ENCODE assay signal across 16 cellular contexts in the genomic region with DNA sequence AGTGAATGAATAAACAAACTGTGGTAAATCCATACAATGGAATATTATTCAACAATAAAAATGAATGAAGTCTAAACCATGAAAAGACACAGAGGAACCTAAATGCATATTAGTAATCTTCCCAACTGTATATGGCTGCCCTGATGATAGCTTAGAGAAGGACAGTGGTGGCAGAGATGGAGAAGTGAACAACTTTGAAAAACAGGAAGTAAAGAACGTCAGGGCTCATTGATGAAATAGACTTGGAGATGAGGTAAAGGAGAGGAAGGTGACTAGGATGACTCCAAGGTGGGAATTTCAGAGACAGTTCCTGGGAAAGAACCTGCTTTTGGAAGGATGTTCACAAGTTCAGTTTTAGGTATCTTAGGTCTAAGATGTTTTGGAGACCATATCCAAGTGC.
"Had no signal": no experiment of that assay in that cellular context is flagged by ENCODE, and none has a peak within 500 bp of the region (broad histone marks: within the 10 kb centered on the region; RNA-seq: fewer than 3 reads in every experiment).

No MANE protein-coding gene starts in this region.

- H3K27ac Mint-ChIP-seq: activated B cell treated with CpG ODN at 0.5 μM for 24 hours; activated CD8-positive, alpha-beta T cell treated with anti-CD3 and anti-CD28 coated beads for 36 hours; activated naive CD8-positive, alpha-beta T cell; activated T-helper 2 cell treated with anti-CD3 and anti-CD28 coated beads, Interferon-gamma antibody, Interleukin-2, Interleukin-4, amounts not matched to agents 10 μg/mL and 5 μg/mL and 100 μg/mL, durations not matched to agents 14 hours and 24 hours and 36 hours; progenitor cell of endocrine pancreas; type B pancreatic cell had no signal

- H3K27ac ChIP-seq: body of pancreas, esophagus squamous epithelium, lower lobe of right lung, ovary, right lobe of liver, skin epidermis, thoracic aorta, uterus had no signal

- DNase-seq: activated B cell treated with CpG ODN at 0.5 μM for 24 hours, aorta, esophagus squamous epithelium, lower lobe of right lung had no signal

- H3K36me3 ChIP-seq: esophagus squamous epithelium, lower lobe of right lung, ovary, right lobe of liver, thoracic aorta, uterus had no signal

- H3K4me3 ChIP-seq: body of pancreas, esophagus squamous epithelium, lower lobe of right lung, ovary, right lobe of liver, skin epidermis, uterus had no signal

- H3K27me3 ChIP-seq: body of pancreas, ovary, right lobe of liver, uterus had no signal

- H3K9me3 ChIP-seq: body of pancreas, esophagus squamous epithelium, lower lobe of right lung, ovary, right lobe of liver, thoracic aorta, uterus had no signal

- H3K4me3 Mint-ChIP-seq: activated B cell treated with CpG ODN at 0.5 μM for 24 hours; activated CD8-positive, alpha-beta T cell treated with anti-CD3 and anti-CD28 coated beads for 36 hours; activated naive CD8-positive, alpha-beta T cell; nephron; type B pancreatic cell had no signal

- H3K36me3 Mint-ChIP-seq: activated naive CD8-positive, alpha-beta T cell; type B pancreatic cell had no signal

- H3K4me1 ChIP-seq: body of pancreas, esophagus squamous epithelium, lower lobe of right lung, right lobe of liver, uterus had no signal

- H3K9me3 Mint-ChIP-seq: activated B cell treated with CpG ODN at 0.5 μM for 24 hours; activated CD8-positive, alpha-beta T cell treated with anti-CD3 and anti-CD28 coated beads for 36 hours; activated T-helper 2 cell treated with anti-CD3 and anti-CD28 coated beads, Interferon-gamma antibody, Interleukin-2, Interleukin-4, amounts not matched to agents 10 μg/mL and 5 μg/mL and 100 μg/mL, durations not matched to agents 14 hours and 24 hours and 36 hours; nephron; type B pancreatic cell had no signal

- H3K27me3 Mint-ChIP-seq: activated B cell treated with CpG ODN at 0.5 μM for 24 hours; activated CD8-positive, alpha-beta T cell treated with anti-CD3 and anti-CD28 coated beads for 36 hours; activated naive CD8-positive, alpha-beta T cell had no signal
